Comparison of ENCODE assay signal across 9 cellular contexts in the genomic region with DNA sequence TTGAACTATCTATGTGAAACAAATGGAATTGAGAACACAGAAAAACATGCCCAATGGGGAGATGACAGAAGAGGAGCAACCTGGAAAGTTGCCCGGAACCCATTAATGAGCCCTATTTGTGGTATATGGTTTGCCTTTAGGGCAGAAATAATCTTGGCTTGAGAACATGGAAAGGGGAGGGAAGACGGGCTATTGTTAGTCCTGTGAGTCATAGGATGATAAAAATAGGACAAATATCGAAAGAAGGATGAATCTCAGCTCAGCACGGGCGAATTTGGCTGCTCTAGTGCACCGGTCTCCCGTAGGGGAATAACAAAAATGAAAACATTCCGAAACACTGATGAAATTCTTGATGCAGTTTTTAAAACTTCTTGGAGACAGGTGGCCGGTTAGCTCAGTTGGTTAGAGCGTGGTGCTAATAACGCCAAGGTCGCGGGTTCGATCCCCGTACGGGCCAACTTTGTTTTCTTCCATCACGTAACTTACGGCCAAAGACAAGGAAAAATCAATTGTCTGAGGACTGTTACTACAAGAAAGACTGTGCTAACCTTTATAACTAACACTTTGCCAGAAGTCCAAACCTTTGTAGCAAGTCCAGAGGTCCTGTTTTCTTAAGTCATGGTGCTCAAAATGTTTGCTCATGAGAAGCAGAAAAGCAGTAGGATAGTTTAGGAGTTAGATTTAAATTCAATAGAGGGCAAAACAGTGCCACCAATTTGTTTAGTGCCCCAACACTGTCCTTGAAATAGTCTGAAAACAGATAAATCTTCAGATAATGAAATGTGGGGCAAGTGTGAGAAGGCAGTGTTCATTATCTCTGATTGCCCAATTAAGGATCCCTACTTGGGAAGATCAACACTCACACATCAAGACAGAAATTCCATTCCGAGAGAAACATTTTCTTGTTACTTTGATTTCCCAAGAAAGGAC. TPM values are rescaled to one million over a fixed set of nuclear protein-coding genes. Genes with fewer than 3 reads are reported as not detected.
DNase-seq lines count a peak whose midpoint lies in the region; ATAC-seq and TF ChIP-seq lines count a peak whose summit lies in the region.
"Had no signal": no experiment of that assay in that cellular context is flagged by ENCODE, and none has a peak within 500 bp of the region (broad histone marks: within the 10 kb centered on the region; RNA-seq: fewer than 3 reads in every experiment).

No MANE protein-coding gene starts in this region.

- H3K27me3 ChIP-seq in GM23248 (replicated peaks; ENCODE audit: insufficient read depth) (no peaks in the 10 kb centered on the region), SK-N-SH (ENCODE audit: insufficient read depth) (no peaks in the 10 kb centered on the region), heart right ventricle (no peaks in the 10 kb centered on the region), upper lobe of right lung (no peaks in the 10 kb centered on the region)

- WGBS in GM23248 (ENCODE audit: low coverage in 1 of 2, low lambda C conversion rate in 2 of 2, missing lambda C conversion rate in 2 of 2), 2 experiments, result 2% methylated on average over 19 of the region's 19 CpGs
- 1% methylated on average over 19 of the region's 19 CpGs for WGBS in SK-N-SH (ENCODE audit: low lambda C conversion rate)
- WGBS in heart right ventricle, 2 donors, result 1% methylated on average over 19 of the region's 19 CpGs

- H3K4me3 Mint-ChIP-seq in activated naive CD8-positive, alpha-beta T cell treated with anti-CD3 and anti-CD28 coated beads for 36 hours, result no peak overlapping the region
- H3K4me3 Mint-ChIP-seq: activated naive CD4-positive, alpha-beta T cell treated with anti-CD3 and anti-CD28 coated beads, Interleukin-2, amount 50 U/mL, for 24 hours had no signal

- no peaks in the 10 kb centered on the region for H3K9me3 ChIP-seq in GM23248 (ENCODE audit: low read depth)
- H3K9me3 ChIP-seq in SK-N-SH, result no peaks in the 10 kb centered on the region
- no peaks in the 10 kb centered on the region for H3K9me3 ChIP-seq in heart right ventricle
- no peaks in the 10 kb centered on the region for H3K9me3 ChIP-seq in upper lobe of right lung

- H3K36me3 ChIP-seq in GM23248 (ENCODE audit: low read depth) (no peaks in the 10 kb centered on the region), SK-N-SH (replicated peaks in 1 of 2; ENCODE audit: control insufficient read depth in 1 of 2, insufficient read depth in 2 of 2, low read length in 1 of 2) (no peaks in the 10 kb centered on the region), heart right ventricle (no peaks in the 10 kb centered on the region), upper lobe of right lung (no peaks in the 10 kb centered on the region)

- H3K4me2 ChIP-seq in GM23248 (ENCODE audit: unreplicated experiment) (peak overlapping the region; percentile 78), SK-N-SH (peak overlapping the region; percentile 80)

- H3K4me1 ChIP-seq in GM23248 (ENCODE audit: insufficient read depth) (0 out of 2 replicates have a peak, but pooled peaks cover 8% of the 10 kb centered on the region), SK-N-SH (ENCODE audit: control insufficient read depth in 1 of 2, insufficient read depth in 2 of 2, low read depth in 1 of 2, low read length in 1 of 2) (peaks cover 0 to 3% of the 10 kb centered on the region in 2 experiments; a peak in 2 of 4 replicates), heart right ventricle (peaks cover 0 to 47% (median 15%) of the 10 kb centered on the region in 9 donors), upper lobe of right lung (peaks cover 7% of the 10 kb centered on the region)

- no peak overlapping the region for H3K27ac Mint-ChIP-seq in activated naive CD8-positive, alpha-beta T cell treated with anti-CD3 and anti-CD28 coated beads for 36 hours
- H3K27ac Mint-ChIP-seq: activated naive CD4-positive, alpha-beta T cell treated with anti-CD3 and anti-CD28 coated beads, Interleukin-2, amount 50 U/mL, for 24 hours had no signal

- H4K20me1 ChIP-seq in GM23248 (ENCODE audit: insufficient read depth) (no peaks in the 10 kb centered on the region), SK-N-SH (ENCODE audit: insufficient read depth) (no peaks in the 10 kb centered on the region)

- peaks cover 49% of the 10 kb centered on the region for H3F3A ChIP-seq in GM23248 (ENCODE audit: insufficient read depth)
- H3F3A ChIP-seq in SK-N-SH (replicated peaks; ENCODE audit: insufficient read depth), result peaks cover 50% of the 10 kb centered on the region

- H3K79me2 ChIP-seq in GM23248 (ENCODE audit: insufficient read depth), result no peaks in the 10 kb centered on the region
- no peaks in the 10 kb centered on the region for H3K79me2 ChIP-seq in SK-N-SH (ENCODE audit: insufficient read depth)

- peaks cover 33% of the 10 kb centered on the region for H3K4me1 Mint-ChIP-seq in activated naive CD8-positive, alpha-beta T cell treated with anti-CD3 and anti-CD28 coated beads for 36 hours

- POLR2A ChIA-PET in SK-N-SH (lab: Yijun Ruan, JAX), result interaction anchor here (1.1 to 2.1 kb wide), 2 partner anchors 16 to 329 kb away, joined by 3 to 7 read pairs; partner anchors contain the start of gene HMGN4

- ATAC-seq in heart right ventricle (peak; percentile 71 to 93 (median 85)), upper lobe of right lung (peak; percentile 72)

- DNase-seq in DMS 273 (lab: John Stamatoyannopoulos, UW; ENCODE audit: unreplicated experiment) (peak; percentile 92), GM23248 (peak; percentile 95), NAMALWA (ENCODE audit: low spot score) (peak; percentile 91), SK-N-SH (no peak), heart right ventricle (peak; percentile 77 to 78), pons (ENCODE audit: low spot score) (peak; percentile 87), upper lobe of right lung (peak; percentile 84)
- DNase-seq in activated naive CD8-positive, alpha-beta T cell treated with anti-CD3 and anti-CD28 coated beads for 36 hours, result peak; percentile 72

- no peak; a peak in 1 of 4 replicates for TF ChIP-seq EP300 in SK-N-SH (IDR thresholded peaks at IDR 0.05; ENCODE audit: borderline replicate concordance in 1 of 2, low read depth in 1 of 2, low read length in 1 of 2)

- CTCF ChIA-PET in SK-N-SH (lab: Yijun Ruan, JAX), result interaction anchor here (1.3 to 4.6 kb wide), 5 partner anchors 18 to 223 kb away, joined by 3 to 24 read pairs (median 6); no protein-coding TSS in a partner anchor

- peak overlapping the region; percentile 74 for H3K4me3 ChIP-seq in GM23248
- peak overlapping the region; percentile 68 to 84 for H3K4me3 ChIP-seq in SK-N-SH (ENCODE audit: low read depth in 2 of 2, low read length in 1 of 2)
- H3K4me3 ChIP-seq in heart right ventricle, result peak overlapping the region; percentile 30 to 64 (median 58)
- H3K4me3 ChIP-seq in upper lobe of right lung, result peak overlapping the region; percentile 63

- peak overlapping the region; percentile 71 for H3K27ac ChIP-seq in GM23248
- peak overlapping the region; percentile 83 for H3K27ac ChIP-seq in SK-N-SH (ENCODE audit: low read depth in 2 of 2, low read length in 1 of 2)
- peak overlapping the region in 9 of 10 donors; percentile 66 to 87 (median 77) for H3K27ac ChIP-seq in heart right ventricle
- peak overlapping the region; percentile 70 for H3K27ac ChIP-seq in upper lobe of right lung

- H3K36me3 Mint-ChIP-seq in activated naive CD8-positive, alpha-beta T cell treated with anti-CD3 and anti-CD28 coated beads for 36 hours, result no peaks in the 10 kb centered on the region
- H3K36me3 Mint-ChIP-seq: activated naive CD4-positive, alpha-beta T cell treated with anti-CD3 and anti-CD28 coated beads, Interleukin-2, amount 50 U/mL, for 24 hours had no signal

- peak overlapping the region; percentile 67 for H2AFZ ChIP-seq in GM23248
- H2AFZ ChIP-seq in SK-N-SH (ENCODE audit: low read depth), result peak overlapping the region; percentile 91

- no peak for TF ChIP-seq RAD21 in SK-N-SH (IDR thresholded peaks at IDR 0.05; ENCODE audit: low read length)

- H3K9me3 Mint-ChIP-seq in activated naive CD8-positive, alpha-beta T cell treated with anti-CD3 and anti-CD28 coated beads for 36 hours, result peaks cover 1% of the 10 kb centered on the region
- H3K9me3 Mint-ChIP-seq: activated naive CD4-positive, alpha-beta T cell treated with anti-CD3 and anti-CD28 coated beads, Interleukin-2, amount 50 U/mL, for 24 hours had no signal

- H3K27me3 Mint-ChIP-seq in activated naive CD8-positive, alpha-beta T cell treated with anti-CD3 and anti-CD28 coated beads for 36 hours, result peaks cover 3% of the 10 kb centered on the region
- H3K27me3 Mint-ChIP-seq: activated naive CD4-positive, alpha-beta T cell treated with anti-CD3 and anti-CD28 coated beads, Interleukin-2, amount 50 U/mL, for 24 hours had no signal

- in situ Hi-C loops in GM23248 (cut with MboI), result no loop called here

- intact Hi-C loops in heart right ventricle (cut with DNase I) (loop anchor here in 5 of 10 donors (1.0 to 10.0 kb wide), 6 partner anchors 14 to 921 kb away; partner anchors contain the start of genes HMGN4 (in 3 of the 5) and ZNF184 (in 1 of the 5)), upper lobe of right lung (cut with DNase I) (no loop called here)

- H3K9me2 ChIP-seq in GM23248 (ENCODE audit: insufficient read depth), result no peaks in the 10 kb centered on the region
- H3K9me2 ChIP-seq in SK-N-SH, result no peaks in the 10 kb centered on the region

- peak overlapping the region; percentile 50 for H3K9ac ChIP-seq in GM23248
- H3K9ac ChIP-seq in SK-N-SH, result peak overlapping the region; percentile 64

- TF ChIP-seq CTCF in SK-N-SH (IDR thresholded peaks at IDR 0.05), result no peak
- TF ChIP-seq CTCF in heart right ventricle (IDR thresholded peaks at IDR 0.05), result no peak
- no peak for TF ChIP-seq CTCF in upper lobe of right lung (IDR thresholded peaks at IDR 0.05)

RNA-seq across cellular contexts. Expression of gene HMGN4, which starts 15.8 kb away (rescaled TPM):
- total RNA-seq in GM23248 (2014; rRNA removed; shearing (Covaris generic)), result 81.6 and 87.2 TPM in 2 replicates
- polyA plus RNA-seq in GM23248 (2016; fragmentation: Nextera tagmentation; extraction: Ambion mirVana) (67.1 and 70.8 TPM in 2 replicates), SK-N-SH (2012; rRNA removed) (76.3 and 79.7 TPM in 2 replicates), heart right ventricle (10 to 100 TPM in 1 of 2 donors, 1 to 10 TPM in 1; 8.2 to 31.4 TPM)
- polyA plus RNA-seq in SK-N-SH (2012; cell fraction: cytosol; rRNA removed), result 98.3 and 103 TPM in 2 replicates
- polyA plus RNA-seq in SK-N-SH (2012; cell fraction: nucleus; rRNA removed), result 27.6 and 48.3 TPM in 2 replicates
- total RNA-seq in activated naive CD8-positive, alpha-beta T cell treated with anti-CD3 and anti-CD28 coated beads for 36 hours, result 10 to 100 TPM; 89.2 to 90.1 TPM
- total RNA-seq in heart right ventricle (10 to 100 TPM; 22.8 to 35.0 (median 29.8) TPM), upper lobe of right lung (45.8 TPM)

RNA-seq across cellular contexts. Expression of gene ABT1, which starts 42.7 kb away (rescaled TPM):
- total RNA-seq in GM23248 (2014; rRNA removed; shearing (Covaris generic)), result 10.9 and 12.9 TPM in 2 replicates
- 17.3 and 17.6 TPM in 2 replicates for polyA plus RNA-seq in GM23248 (2016; fragmentation: Nextera tagmentation; extraction: Ambion mirVana)
- 15.4 and 18.4 TPM in 2 replicates for polyA plus RNA-seq in SK-N-SH (2012; rRNA removed)
- 10.1 and 15.2 TPM in 2 replicates for polyA plus RNA-seq in SK-N-SH (2012; cell fraction: cytosol; rRNA removed)
- polyA plus RNA-seq in SK-N-SH (2012; cell fraction: nucleus; rRNA removed), result 9.9 and 12.9 TPM in 2 replicates
- total RNA-seq in activated naive CD8-positive, alpha-beta T cell treated with anti-CD3 and anti-CD28 coated beads for 36 hours, result 10 to 100 TPM; 44.5 to 45.8 TPM
- 10 to 100 TPM in 1 of 10 donors, 1 to 10 TPM in 9; 5.8 to 10.2 (median 7.4) TPM for total RNA-seq in heart right ventricle
- polyA plus RNA-seq in heart right ventricle, result 10 to 100 TPM in 1 of 2 donors, 1 to 10 TPM in 1; 6.6 to 11.7 TPM
- total RNA-seq in upper lobe of right lung, result 14.4 TPM

RNA-seq across cellular contexts. Expression of gene BTN1A1, which starts 53.9 kb away (rescaled TPM):
- total RNA-seq in GM23248 (2014; rRNA removed; shearing (Covaris generic)), result 0.11 TPM in 1 of 2 replicates, not detected in the other
- polyA plus RNA-seq in GM23248 (2016; fragmentation: Nextera tagmentation; extraction: Ambion mirVana) (not detected in 2 replicates), SK-N-SH (2012; rRNA removed) (not detected in 2 replicates), heart right ventricle (not detected)
- 0.01 TPM in 1 of 2 replicates, not detected in the other for polyA plus RNA-seq in SK-N-SH (2012; cell fraction: cytosol; rRNA removed)
- polyA plus RNA-seq in SK-N-SH (2012; cell fraction: nucleus; rRNA removed), result not detected in 2 replicates
- total RNA-seq in activated naive CD8-positive, alpha-beta T cell treated with anti-CD3 and anti-CD28 coated beads for 36 hours, result under 1 TPM; 0.14 to 0.16 TPM
- total RNA-seq in heart right ventricle (not detected), upper lobe of right lung (not detected)
